Comparison of ENCODE assay signal across 8 cellular contexts in the genomic region with DNA sequence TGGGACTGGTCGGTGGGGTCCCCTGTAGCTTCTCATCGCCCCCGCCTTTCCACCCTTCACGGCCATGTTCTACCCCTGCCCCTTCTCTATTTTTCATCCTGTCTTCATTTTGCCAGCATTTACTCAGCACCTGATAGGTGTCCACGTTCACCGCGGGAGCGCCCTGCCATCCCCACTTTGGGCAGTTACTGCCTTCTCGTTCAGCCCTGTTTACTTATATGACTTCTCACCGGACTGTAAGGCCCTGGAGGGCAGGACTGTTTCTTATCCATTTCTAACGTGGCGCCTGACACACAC. TPM values are rescaled to one million over a fixed set of nuclear protein-coding genes. Genes with fewer than 3 reads are reported as not detected.
DNase-seq lines count a peak whose midpoint lies in the region; FAIRE-seq and TF ChIP-seq lines count a peak whose summit lies in the region.

No MANE protein-coding gene starts in this region.

- in situ Hi-C loops in GM13977 (cut with MboI; ENCODE audit: low pct_unique_long_range_greater_than_20kb, low sequenced_read_pairs, unreplicated experiment): no loop called here

- no peak for TF ChIP-seq CTCF in AG04449 (IDR thresholded peaks at IDR 0.05; ENCODE audit: insufficient read depth, low read length, missing control alignments)
- TF ChIP-seq CTCF in bronchial epithelial cell (IDR thresholded peaks at IDR 0.05; ENCODE audit: insufficient read depth, low read length, severe bottlenecking): no peak
- no peak for TF ChIP-seq CTCF in GM13977 (IDR thresholded peaks at IDR 0.05; ENCODE audit: extremely low read depth, insufficient read depth, missing control alignments)

- no peak for FAIRE-seq in bronchial epithelial cell (lab: Jason Lieb, UNC)

- no peaks in the 10 kb centered on the region for H3K27me3 ChIP-seq in HUES48 (ENCODE audit: control insufficient read depth, insufficient read depth, low read length)
- no peaks in the 10 kb centered on the region for H3K27me3 ChIP-seq in bronchial epithelial cell (ENCODE audit: control insufficient read depth, insufficient read depth, low read length)
- H3K27me3 ChIP-seq in mucosa of stomach (ENCODE audit: control insufficient read depth, insufficient read depth, low read length): no peaks in the 10 kb centered on the region

- POLR2A ChIA-PET in AG04449 (lab: Yijun Ruan, JAX): interaction anchor here (1.0 to 6.2 kb wide), 5 partner anchors 39 to 99 kb away, joined by 3 to 46 read pairs (median 6); partner anchors contain the start of genes MIIP and PLOD1

- peak overlapping the region; percentile 94 for H3K4me3 ChIP-seq in AG04449 (ENCODE audit: low read depth, low read length)
- H3K4me3 ChIP-seq in HUES48 (ENCODE audit: low read depth, low read length): peak overlapping the region; percentile 94
- peak overlapping the region; percentile 83 for H3K4me3 ChIP-seq in bronchial epithelial cell (ENCODE audit: low read depth, low read length)
- H3K4me3 ChIP-seq in mucosa of stomach (ENCODE audit: low read length): peak overlapping the region; percentile 62

- CTCF ChIA-PET in AG04449 (lab: Yijun Ruan, JAX): interaction anchor here (0.8 to 1.2 kb wide), 3 partner anchors 12 to 50 kb away, joined by 3 to 4 read pairs (median 3); no protein-coding TSS in a partner anchor

- peak overlapping the region; percentile 89 for H3K9ac ChIP-seq in HUES48 (ENCODE audit: low read depth, low read length)
- H3K9ac ChIP-seq in mucosa of stomach (ENCODE audit: low read length): peak overlapping the region; percentile 94

- H3K27ac ChIP-seq in HUES48 (ENCODE audit: low read depth, low read length): peak overlapping the region; percentile 97

- no peaks in the 10 kb centered on the region for H3K9me3 ChIP-seq in HUES48 (ENCODE audit: control insufficient read depth, insufficient read depth, low read length)
- no peaks in the 10 kb centered on the region for H3K9me3 ChIP-seq in mucosa of stomach (ENCODE audit: control insufficient read depth, low read length)

- H3K36me3 ChIP-seq in HUES48 (ENCODE audit: control insufficient read depth, insufficient read depth, low read length) (peaks cover 35% of the 10 kb centered on the region), bronchial epithelial cell (ENCODE audit: control insufficient read depth, insufficient read depth, low read length) (peaks cover 14% of the 10 kb centered on the region), mucosa of stomach (ENCODE audit: control insufficient read depth, insufficient read depth, low read length) (no peaks in the 10 kb centered on the region)

- H3K4me1 ChIP-seq in HUES48 (ENCODE audit: control insufficient read depth, insufficient read depth, low read length) (peaks cover 9% of the 10 kb centered on the region; the same call in 1 of the 2 replicates), mucosa of stomach (ENCODE audit: control insufficient read depth, insufficient read depth, low read length) (peaks cover 41% of the 10 kb centered on the region)

- no peak for DNase-seq in AG04449 (ENCODE audit: low read depth, low spot score)
- DNase-seq in bronchial epithelial cell (ENCODE audit: low read depth): no peak
- no peak for DNase-seq in NCI-H2196 treated with DMSO at 0.1 percent for 48 hours (lab: John Stamatoyannopoulos, UW; ENCODE audit: unreplicated experiment)
- DNase-seq in cerebellar cortex (ENCODE audit: low spot score): no peak
- DNase-seq in stimulated activated CD4-positive, alpha-beta T cell treated with anti-CD3 and anti-CD28 coated beads, Interleukin-12 subunit alpha, Interleukin-12 subunit beta, amount 100 ng/mL, for 4 hours: no peak
- no peak for DNase-seq in GM13977 (ENCODE audit: low spot score)

RNA-seq across cellular contexts. Expression of gene MFN2, which starts 0.4 kb away (rescaled TPM):
- 75.3 and 83.0 TPM in 2 replicates for total RNA-seq in bronchial epithelial cell

RNA-seq across cellular contexts. Expression of gene MIIP, which starts 38.7 kb away (rescaled TPM):
- 20.7 and 33.2 TPM in 2 replicates for total RNA-seq in bronchial epithelial cell

RNA-seq across cellular contexts. Expression of gene PLOD1, which starts 46.1 kb away (rescaled TPM):
- 54.8 and 65.3 TPM in 2 replicates for total RNA-seq in bronchial epithelial cell

RNA-seq across cellular contexts. Expression of gene KIAA2013, which starts 54.4 kb away (rescaled TPM):
- total RNA-seq in bronchial epithelial cell: 32.9 and 45.6 TPM in 2 replicates
